Comparison of ENCODE assay signal across 9 cellular contexts in the genomic region with DNA sequence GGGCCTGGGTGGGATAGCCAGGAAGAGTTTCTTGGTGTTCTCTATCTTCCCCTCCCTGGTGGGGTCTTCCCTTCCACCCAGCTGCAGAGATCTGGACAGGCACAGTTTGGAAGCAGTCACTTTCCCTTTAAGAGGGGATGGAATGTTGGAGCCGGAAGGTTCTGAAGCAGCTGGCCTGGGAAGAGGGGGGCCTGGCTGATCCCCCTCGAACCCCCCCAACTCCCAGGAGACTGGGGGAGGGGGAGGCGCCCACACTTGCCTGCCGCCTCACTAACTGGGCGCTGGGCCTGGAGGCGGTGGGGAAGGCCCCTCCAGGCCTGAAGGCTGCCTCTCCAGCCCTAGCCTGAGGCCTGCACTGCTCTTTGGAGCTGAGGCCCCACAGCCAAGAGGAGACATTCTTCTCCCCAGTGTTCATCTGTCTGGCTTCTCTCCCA. TPM values are rescaled to one million over a fixed set of nuclear protein-coding genes. Genes with fewer than 3 reads are reported as not detected.
DNase-seq lines count a peak whose midpoint lies in the region; ATAC-seq, FAIRE-seq and TF ChIP-seq lines count a peak whose summit lies in the region.
"Had no signal": no experiment of that assay in that cellular context is flagged by ENCODE, and none has a peak within 500 bp of the region (broad histone marks: within the 10 kb centered on the region; RNA-seq: fewer than 3 reads in every experiment).

No MANE protein-coding gene starts in this region.

- peak overlapping the region; percentile 89 for H3K4me3 ChIP-seq in bronchial epithelial cell (ENCODE audit: low read depth, low read length)
- peak overlapping the region; percentile 66 to 91 (median 77) for H3K4me3 ChIP-seq in skin epidermis

- DNase-seq in DMS79 treated with DMSO at 0.1 percent for 48 hours (lab: John Stamatoyannopoulos, UW), result peak; percentile 22
- no peak for DNase-seq in DMS79 (lab: John Stamatoyannopoulos, UW)
- DNase-seq in NCI-H2107 (lab: John Stamatoyannopoulos, UW), result peak; percentile 36
- DNase-seq in bronchial epithelial cell (ENCODE audit: low read depth), result no peak
- peak; percentile 43 for DNase-seq in iris pigment epithelial cell (ENCODE audit: low read depth)
- DNase-seq in NCI-H187 (lab: John Stamatoyannopoulos, UW), result no peak

- no peaks in the 10 kb centered on the region for H3K36me3 ChIP-seq in bronchial epithelial cell (ENCODE audit: control insufficient read depth, insufficient read depth, low read length)

- no peak for TF ChIP-seq CTCF in bronchial epithelial cell (IDR thresholded peaks at IDR 0.05; ENCODE audit: insufficient read depth, low read length, severe bottlenecking)

- no peak for ATAC-seq in HG02885 (IDR thresholded peaks at IDR 0.05; ENCODE audit: poor library complexity, unreplicated experiment)

- no peak for FAIRE-seq in bronchial epithelial cell (lab: Jason Lieb, UNC)

- peak overlapping the region in 19 of 21 experiments; percentile 60 to 94 (median 87) for H3K27ac ChIP-seq in skin epidermis

- no peaks in the 10 kb centered on the region for H3K27me3 ChIP-seq in bronchial epithelial cell (ENCODE audit: control insufficient read depth, insufficient read depth, low read length)

RNA-seq across cellular contexts. Expression of a gene that starts 1.4 kb away (rescaled TPM):
- 22.6 and 30.2 TPM in 2 replicates for total RNA-seq in bronchial epithelial cell

RNA-seq across cellular contexts. Expression of a gene that starts 18.1 kb away (rescaled TPM):
- total RNA-seq in bronchial epithelial cell, result 262 and 275 TPM in 2 replicates

RNA-seq across cellular contexts. Expression of a gene that starts 21.4 kb away (rescaled TPM):
- total RNA-seq in bronchial epithelial cell, result 42.1 and 46.1 TPM in 2 replicates

RNA-seq across cellular contexts. Expression of a gene that starts 29.5 kb away (rescaled TPM):
- 40.0 and 54.2 TPM in 2 replicates for total RNA-seq in bronchial epithelial cell

RNA-seq across cellular contexts. Expression of a gene that starts 59.7 kb away (rescaled TPM):
- not detected in 2 replicates for total RNA-seq in bronchial epithelial cell
- total RNA-seq: dermis microvascular lymphatic vessel endothelial cell had no signal

Comparison
In these comparisons a context has a peak if more than half of its experiments do, and no peak if none do; other contexts are left out.
1. DNase-seq: peak in DMS79 treated with DMSO at 0.1 percent for 48 hours (single experiment), NCI-H2107 (single experiment) and iris pigment epithelial cell (single experiment); none in DMS79 (single experiment), bronchial epithelial cell (single experiment) and NCI-H187 (0 of 2).